Comparison of ENCODE assay signal across 20 cellular contexts in genomic region chr12:1807107-1807478, GRCh38. TPM values are rescaled to one million over a fixed set of nuclear protein-coding genes. Genes with fewer than 3 reads are reported as not detected.
"Had no signal": no experiment of that assay in that cellular context is flagged by ENCODE, and none has a peak within 500 bp of the region (broad histone marks: within the 10 kb centered on the region; RNA-seq: fewer than 3 reads in every experiment).

No MANE protein-coding gene starts in this region.

- H3K9me3 ChIP-seq: gastroesophageal sphincter, tibial artery had no signal

- H3K4me3 ChIP-seq: gastroesophageal sphincter, tibial artery had no signal

- H3K36me3 ChIP-seq: gastroesophageal sphincter, tibial artery had no signal

- H3K27me3 ChIP-seq: gastroesophageal sphincter, tibial artery had no signal

- H3K4me3 Mint-ChIP-seq: activated CD4-positive, alpha-beta T cell treated with anti-CD3 and anti-CD28 coated beads, Interleukin-2, amount 10 ng/mL, durations not matched to agents 7 days and 5 days; activated naive CD4-positive, alpha-beta T cell treated with anti-CD3 and anti-CD28 coated beads, Interleukin-2, amount 10 ng/mL, durations not matched to agents 7 days and 5 days; endodermal cell; T-helper 2 cell treated with Interferon-gamma antibody and Interleukin-4, amounts not matched to agents 5 μg/mL and 100 μg/mL, for 36 hours had no signal

- H3K27ac ChIP-seq: gastroesophageal sphincter, tibial artery had no signal

- ATAC-seq: gastroesophageal sphincter had no signal

- H3K4me1 ChIP-seq: gastroesophageal sphincter, tibial artery had no signal

- DNase-seq: activated CD4-positive, alpha-beta T cell treated with anti-CD3 and anti-CD28 coated beads, Interleukin-2, amount 10 ng/mL, durations not matched to agents 7 days and 5 days; activated CD4-positive, CD25-positive, alpha-beta regulatory T cell; activated CD8-positive, alpha-beta memory T cell treated with anti-CD3 and anti-CD28 coated beads for 24 hours; activated naive CD4-positive, alpha-beta T cell treated with anti-CD3 and anti-CD28 coated beads, Interleukin-2, amount 10 ng/mL, durations not matched to agents 7 days and 5 days; activated T-cell treated with anti-CD3 and anti-CD28 coated beads for 4 hours; endodermal cell; islet precursor cell; stimulated activated naive CD4-positive, alpha-beta T cell had no signal

- H3K9me3 Mint-ChIP-seq: activated CD4-positive, alpha-beta T cell treated with anti-CD3 and anti-CD28 coated beads, Interleukin-2, amount 10 ng/mL, durations not matched to agents 7 days and 5 days; endodermal cell had no signal

- H3K27ac Mint-ChIP-seq: activated naive CD4-positive, alpha-beta T cell treated with anti-CD3 and anti-CD28 coated beads, Interleukin-2, amount 10 ng/mL, durations not matched to agents 7 days and 5 days; endodermal cell; T-helper 2 cell treated with Interferon-gamma antibody and Interleukin-4, amounts not matched to agents 5 μg/mL and 100 μg/mL, for 36 hours had no signal

- H3K27me3 Mint-ChIP-seq: activated CD4-positive, alpha-beta T cell treated with anti-CD3 and anti-CD28 coated beads, Interleukin-2, amount 10 ng/mL, durations not matched to agents 7 days and 5 days; activated naive CD4-positive, alpha-beta T cell treated with anti-CD3 and anti-CD28 coated beads, Interleukin-2, amount 10 ng/mL, durations not matched to agents 7 days and 5 days had no signal

RNA-seq across cellular contexts. Expression of gene LRTM2, which starts 13.3 kb away (rescaled TPM):
- total RNA-seq: activated CD4-positive, alpha-beta T cell treated with anti-CD3 and anti-CD28 coated beads, Interleukin-2, amount 10 ng/mL, durations not matched to agents 7 days and 5 days; astrocyte; bronchial epithelial cell; chondrocyte; dermis microvascular lymphatic vessel endothelial cell; epithelial cell of proximal tubule; gastroesophageal sphincter; liver; mesenteric fat pad; osteoblast; subcutaneous adipose tissue had no signal
- polyA plus RNA-seq: liver had no signal
